ENCODE assay signal across 1 cellular context in genomic region chr6:158049055-158050028, GRCh38.
TF ChIP-seq lines count a peak whose summit lies in the region.

No MANE protein-coding gene starts in this region.

TF ChIP-seq in K562, 482 proteins besides CTCF, POLR2A, EP300 and RAD21 (continued from another document and continues in another):
- TF ChIP-seq, protein P1, sequence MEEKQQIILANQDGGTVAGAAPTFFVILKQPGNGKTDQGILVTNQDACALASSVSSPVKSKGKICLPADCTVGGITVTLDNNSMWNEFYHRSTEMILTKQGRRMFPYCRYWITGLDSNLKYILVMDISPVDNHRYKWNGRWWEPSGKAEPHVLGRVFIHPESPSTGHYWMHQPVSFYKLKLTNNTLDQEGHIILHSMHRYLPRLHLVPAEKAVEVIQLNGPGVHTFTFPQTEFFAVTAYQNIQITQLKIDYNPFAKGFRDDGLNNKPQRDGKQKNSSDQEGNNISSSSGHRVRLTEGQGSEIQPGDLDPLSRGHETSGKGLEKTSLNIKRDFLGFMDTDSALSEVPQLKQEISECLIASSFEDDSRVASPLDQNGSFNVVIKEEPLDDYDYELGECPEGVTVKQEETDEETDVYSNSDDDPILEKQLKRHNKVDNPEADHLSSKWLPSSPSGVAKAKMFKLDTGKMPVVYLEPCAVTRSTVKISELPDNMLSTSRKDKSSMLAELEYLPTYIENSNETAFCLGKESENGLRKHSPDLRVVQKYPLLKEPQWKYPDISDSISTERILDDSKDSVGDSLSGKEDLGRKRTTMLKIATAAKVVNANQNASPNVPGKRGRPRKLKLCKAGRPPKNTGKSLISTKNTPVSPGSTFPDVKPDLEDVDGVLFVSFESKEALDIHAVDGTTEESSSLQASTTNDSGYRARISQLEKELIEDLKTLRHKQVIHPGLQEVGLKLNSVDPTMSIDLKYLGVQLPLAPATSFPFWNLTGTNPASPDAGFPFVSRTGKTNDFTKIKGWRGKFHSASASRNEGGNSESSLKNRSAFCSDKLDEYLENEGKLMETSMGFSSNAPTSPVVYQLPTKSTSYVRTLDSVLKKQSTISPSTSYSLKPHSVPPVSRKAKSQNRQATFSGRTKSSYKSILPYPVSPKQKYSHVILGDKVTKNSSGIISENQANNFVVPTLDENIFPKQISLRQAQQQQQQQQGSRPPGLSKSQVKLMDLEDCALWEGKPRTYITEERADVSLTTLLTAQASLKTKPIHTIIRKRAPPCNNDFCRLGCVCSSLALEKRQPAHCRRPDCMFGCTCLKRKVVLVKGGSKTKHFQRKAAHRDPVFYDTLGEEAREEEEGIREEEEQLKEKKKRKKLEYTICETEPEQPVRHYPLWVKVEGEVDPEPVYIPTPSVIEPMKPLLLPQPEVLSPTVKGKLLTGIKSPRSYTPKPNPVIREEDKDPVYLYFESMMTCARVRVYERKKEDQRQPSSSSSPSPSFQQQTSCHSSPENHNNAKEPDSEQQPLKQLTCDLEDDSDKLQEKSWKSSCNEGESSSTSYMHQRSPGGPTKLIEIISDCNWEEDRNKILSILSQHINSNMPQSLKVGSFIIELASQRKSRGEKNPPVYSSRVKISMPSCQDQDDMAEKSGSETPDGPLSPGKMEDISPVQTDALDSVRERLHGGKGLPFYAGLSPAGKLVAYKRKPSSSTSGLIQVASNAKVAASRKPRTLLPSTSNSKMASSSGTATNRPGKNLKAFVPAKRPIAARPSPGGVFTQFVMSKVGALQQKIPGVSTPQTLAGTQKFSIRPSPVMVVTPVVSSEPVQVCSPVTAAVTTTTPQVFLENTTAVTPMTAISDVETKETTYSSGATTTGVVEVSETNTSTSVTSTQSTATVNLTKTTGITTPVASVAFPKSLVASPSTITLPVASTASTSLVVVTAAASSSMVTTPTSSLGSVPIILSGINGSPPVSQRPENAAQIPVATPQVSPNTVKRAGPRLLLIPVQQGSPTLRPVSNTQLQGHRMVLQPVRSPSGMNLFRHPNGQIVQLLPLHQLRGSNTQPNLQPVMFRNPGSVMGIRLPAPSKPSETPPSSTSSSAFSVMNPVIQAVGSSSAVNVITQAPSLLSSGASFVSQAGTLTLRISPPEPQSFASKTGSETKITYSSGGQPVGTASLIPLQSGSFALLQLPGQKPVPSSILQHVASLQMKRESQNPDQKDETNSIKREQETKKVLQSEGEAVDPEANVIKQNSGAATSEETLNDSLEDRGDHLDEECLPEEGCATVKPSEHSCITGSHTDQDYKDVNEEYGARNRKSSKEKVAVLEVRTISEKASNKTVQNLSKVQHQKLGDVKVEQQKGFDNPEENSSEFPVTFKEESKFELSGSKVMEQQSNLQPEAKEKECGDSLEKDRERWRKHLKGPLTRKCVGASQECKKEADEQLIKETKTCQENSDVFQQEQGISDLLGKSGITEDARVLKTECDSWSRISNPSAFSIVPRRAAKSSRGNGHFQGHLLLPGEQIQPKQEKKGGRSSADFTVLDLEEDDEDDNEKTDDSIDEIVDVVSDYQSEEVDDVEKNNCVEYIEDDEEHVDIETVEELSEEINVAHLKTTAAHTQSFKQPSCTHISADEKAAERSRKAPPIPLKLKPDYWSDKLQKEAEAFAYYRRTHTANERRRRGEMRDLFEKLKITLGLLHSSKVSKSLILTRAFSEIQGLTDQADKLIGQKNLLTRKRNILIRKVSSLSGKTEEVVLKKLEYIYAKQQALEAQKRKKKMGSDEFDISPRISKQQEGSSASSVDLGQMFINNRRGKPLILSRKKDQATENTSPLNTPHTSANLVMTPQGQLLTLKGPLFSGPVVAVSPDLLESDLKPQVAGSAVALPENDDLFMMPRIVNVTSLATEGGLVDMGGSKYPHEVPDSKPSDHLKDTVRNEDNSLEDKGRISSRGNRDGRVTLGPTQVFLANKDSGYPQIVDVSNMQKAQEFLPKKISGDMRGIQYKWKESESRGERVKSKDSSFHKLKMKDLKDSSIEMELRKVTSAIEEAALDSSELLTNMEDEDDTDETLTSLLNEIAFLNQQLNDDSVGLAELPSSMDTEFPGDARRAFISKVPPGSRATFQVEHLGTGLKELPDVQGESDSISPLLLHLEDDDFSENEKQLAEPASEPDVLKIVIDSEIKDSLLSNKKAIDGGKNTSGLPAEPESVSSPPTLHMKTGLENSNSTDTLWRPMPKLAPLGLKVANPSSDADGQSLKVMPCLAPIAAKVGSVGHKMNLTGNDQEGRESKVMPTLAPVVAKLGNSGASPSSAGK (IDR thresholded peaks at IDR 0.05) = no peak
- TF ChIP-seq ZNF3 (CRISPR knock-in tag; IDR thresholded peaks at IDR 0.05) (no peak), BCOR (IDR thresholded peaks at IDR 0.05) (no peak), GATAD2B (IDR thresholded peaks at IDR 0.05; ENCODE audit: borderline replicate concordance) (no peak), HDAC3 (IDR thresholded peaks at IDR 0.05; ENCODE audit: borderline replicate concordance, partially characterized antibody) (no peak), CUX1 (CRISPR knock-in tag; IDR thresholded peaks at IDR 0.05) (no peak), TAF15 (IDR thresholded peaks at IDR 0.05; ENCODE audit: low read depth, low read length) (no peak), CXXC5 (CRISPR knock-in tag; IDR thresholded peaks at IDR 0.05) (0 out of 2 replicates have a peak, but pooled peaks have one; percentile 23), ZNF134 (CRISPR knock-in tag; conservative IDR thresholded peaks at IDR 0.05) (no peak), USF1 (CRISPR knock-in tag; IDR thresholded peaks at IDR 0.05) (0 out of 2 replicates have a peak, but pooled peaks have one; percentile 39), SP1 (CRISPR knock-in tag; IDR thresholded peaks at IDR 0.05) (no peak), ZNF668 (CRISPR knock-in tag; IDR thresholded peaks at IDR 0.05) (no peak), GTF2E2 (tag; IDR thresholded peaks at IDR 0.05) (no peak), TFAM (CRISPR knock-in tag; conservative IDR thresholded peaks at IDR 0.05) (no peak), ARID3A (IDR thresholded peaks at IDR 0.05; ENCODE audit: borderline replicate concordance, low read depth, low read length) (no peak)
- TF ChIP-seq, protein P2, sequence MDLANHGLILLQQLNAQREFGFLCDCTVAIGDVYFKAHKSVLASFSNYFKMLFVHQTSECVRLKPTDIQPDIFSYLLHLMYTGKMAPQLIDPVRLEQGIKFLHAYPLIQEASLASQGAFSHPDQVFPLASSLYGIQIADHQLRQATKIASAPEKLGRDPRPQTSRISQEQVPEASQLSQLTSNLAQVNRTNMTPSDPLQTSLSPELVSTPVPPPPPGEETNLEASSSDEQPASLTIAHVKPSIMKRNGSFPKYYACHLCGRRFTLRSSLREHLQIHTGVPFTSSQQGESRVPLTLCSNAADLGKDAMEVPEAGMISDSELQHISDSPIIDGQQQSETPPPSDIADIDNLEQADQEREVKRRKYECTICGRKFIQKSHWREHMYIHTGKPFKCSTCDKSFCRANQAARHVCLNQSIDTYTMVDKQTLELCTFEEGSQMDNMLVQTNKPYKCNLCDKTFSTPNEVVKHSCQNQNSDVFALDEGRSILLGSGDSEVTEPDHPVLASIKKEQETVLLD (IDR thresholded peaks at IDR 0.05) = no peak
- TF ChIP-seq, protein P3, sequence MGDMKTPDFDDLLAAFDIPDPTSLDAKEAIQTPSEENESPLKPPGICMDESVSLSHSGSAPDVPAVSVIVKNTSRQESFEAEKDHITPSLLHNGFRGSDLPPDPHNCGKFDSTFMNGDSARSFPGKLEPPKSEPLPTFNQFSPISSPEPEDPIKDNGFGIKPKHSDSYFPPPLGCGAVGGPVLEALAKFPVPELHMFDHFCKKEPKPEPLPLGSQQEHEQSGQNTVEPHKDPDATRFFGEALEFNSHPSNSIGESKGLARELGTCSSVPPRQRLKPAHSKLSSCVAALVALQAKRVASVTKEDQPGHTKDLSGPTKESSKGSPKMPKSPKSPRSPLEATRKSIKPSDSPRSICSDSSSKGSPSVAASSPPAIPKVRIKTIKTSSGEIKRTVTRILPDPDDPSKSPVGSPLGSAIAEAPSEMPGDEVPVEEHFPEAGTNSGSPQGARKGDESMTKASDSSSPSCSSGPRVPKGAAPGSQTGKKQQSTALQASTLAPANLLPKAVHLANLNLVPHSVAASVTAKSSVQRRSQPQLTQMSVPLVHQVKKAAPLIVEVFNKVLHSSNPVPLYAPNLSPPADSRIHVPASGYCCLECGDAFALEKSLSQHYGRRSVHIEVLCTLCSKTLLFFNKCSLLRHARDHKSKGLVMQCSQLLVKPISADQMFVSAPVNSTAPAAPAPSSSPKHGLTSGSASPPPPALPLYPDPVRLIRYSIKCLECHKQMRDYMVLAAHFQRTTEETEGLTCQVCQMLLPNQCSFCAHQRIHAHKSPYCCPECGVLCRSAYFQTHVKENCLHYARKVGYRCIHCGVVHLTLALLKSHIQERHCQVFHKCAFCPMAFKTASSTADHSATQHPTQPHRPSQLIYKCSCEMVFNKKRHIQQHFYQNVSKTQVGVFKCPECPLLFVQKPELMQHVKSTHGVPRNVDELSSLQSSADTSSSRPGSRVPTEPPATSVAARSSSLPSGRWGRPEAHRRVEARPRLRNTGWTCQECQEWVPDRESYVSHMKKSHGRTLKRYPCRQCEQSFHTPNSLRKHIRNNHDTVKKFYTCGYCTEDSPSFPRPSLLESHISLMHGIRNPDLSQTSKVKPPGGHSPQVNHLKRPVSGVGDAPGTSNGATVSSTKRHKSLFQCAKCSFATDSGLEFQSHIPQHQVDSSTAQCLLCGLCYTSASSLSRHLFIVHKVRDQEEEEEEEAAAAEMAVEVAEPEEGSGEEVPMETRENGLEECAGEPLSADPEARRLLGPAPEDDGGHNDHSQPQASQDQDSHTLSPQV (IDR thresholded peaks at IDR 0.05) = no peak
- TF ChIP-seq, protein P4, sequence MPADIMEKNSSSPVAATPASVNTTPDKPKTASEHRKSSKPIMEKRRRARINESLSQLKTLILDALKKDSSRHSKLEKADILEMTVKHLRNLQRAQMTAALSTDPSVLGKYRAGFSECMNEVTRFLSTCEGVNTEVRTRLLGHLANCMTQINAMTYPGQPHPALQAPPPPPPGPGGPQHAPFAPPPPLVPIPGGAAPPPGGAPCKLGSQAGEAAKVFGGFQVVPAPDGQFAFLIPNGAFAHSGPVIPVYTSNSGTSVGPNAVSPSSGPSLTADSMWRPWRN (IDR thresholded peaks at IDR 0.05; ENCODE audit: low read depth) = peak; percentile 29; the same call in 1 of the 2 replicates
